ENCODE assay signal across 1 cellular context in the genomic region with DNA sequence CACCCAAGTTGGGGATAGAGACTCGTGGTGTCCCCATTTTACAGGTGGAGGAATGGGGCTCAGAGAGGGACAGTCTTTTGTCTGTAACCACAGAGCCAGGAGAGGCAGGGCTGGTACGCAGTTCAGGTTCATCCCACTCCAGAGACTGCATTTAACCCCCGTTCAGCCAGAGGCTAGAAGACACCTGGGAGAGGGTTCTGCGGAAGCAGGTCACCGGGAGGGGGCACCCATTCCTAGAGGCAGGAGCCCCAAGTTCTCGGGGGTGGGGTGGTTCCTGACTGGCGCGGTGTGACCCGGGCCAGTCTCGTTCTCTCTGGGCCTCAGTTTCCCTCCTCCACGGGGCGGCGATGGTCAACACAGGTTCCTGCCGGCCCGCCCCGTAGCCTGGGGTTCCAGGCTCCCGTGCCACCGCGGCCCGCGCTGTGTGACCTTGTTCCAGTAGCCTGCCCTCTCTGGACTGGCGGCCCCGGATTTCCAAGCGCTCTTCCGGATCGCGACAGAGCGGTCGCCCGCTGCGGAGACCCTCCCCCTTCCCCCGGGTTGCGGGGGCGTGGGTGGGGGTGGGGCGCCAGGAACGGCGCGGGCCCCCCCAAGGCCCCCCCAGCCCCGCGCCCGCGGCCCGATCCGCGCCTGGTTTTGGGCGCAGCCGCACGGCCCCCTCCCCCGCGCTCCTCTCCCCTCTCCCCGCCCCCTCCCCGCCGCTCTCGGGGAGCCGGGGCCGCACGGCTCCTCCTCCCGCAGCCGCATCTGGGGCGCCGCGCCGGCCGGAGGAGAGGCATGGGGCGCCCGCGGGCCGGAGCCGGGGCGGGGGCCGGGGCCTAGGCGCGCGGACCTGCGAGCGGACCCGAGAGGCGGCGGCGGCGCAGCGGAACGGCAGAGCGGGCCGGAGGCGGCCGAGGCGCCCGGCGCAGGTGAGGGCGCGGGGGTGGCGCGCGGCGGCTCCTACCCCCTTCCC.
TF ChIP-seq lines count a peak whose summit lies in the region.

A gene with protein sequence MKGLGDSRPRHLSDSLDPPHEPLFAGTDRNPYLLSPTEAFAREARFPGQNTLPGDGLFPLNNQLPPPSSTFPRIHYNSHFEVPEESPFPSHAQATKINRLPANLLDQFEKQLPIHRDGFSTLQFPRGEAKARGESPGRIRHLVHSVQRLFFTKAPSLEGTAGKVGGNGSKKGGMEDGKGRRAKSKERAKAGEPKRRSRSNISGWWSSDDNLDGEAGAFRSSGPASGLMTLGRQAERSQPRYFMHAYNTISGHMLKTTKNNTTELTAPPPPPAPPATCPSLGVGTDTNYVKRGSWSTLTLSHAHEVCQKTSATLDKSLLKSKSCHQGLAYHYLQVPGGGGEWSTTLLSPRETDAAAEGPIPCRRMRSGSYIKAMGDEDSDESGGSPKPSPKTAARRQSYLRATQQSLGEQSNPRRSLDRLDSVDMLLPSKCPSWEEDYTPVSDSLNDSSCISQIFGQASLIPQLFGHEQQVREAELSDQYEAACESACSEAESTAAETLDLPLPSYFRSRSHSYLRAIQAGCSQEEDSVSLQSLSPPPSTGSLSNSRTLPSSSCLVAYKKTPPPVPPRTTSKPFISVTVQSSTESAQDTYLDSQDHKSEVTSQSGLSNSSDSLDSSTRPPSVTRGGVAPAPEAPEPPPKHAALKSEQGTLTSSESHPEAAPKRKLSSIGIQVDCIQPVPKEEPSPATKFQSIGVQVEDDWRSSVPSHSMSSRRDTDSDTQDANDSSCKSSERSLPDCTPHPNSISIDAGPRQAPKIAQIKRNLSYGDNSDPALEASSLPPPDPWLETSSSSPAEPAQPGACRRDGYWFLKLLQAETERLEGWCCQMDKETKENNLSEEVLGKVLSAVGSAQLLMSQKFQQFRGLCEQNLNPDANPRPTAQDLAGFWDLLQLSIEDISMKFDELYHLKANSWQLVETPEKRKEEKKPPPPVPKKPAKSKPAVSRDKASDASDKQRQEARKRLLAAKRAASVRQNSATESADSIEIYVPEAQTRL (plus strand): TSS at position 738 of the 955 bp plus-strand sequence. CDS start 125,379 bp downstream, outside the sequence.

TF ChIP-seq in IMR-90, 13 proteins besides CTCF, POLR2A, EP300 and RAD21 (continued from another document):
- TF ChIP-seq, protein P1, sequence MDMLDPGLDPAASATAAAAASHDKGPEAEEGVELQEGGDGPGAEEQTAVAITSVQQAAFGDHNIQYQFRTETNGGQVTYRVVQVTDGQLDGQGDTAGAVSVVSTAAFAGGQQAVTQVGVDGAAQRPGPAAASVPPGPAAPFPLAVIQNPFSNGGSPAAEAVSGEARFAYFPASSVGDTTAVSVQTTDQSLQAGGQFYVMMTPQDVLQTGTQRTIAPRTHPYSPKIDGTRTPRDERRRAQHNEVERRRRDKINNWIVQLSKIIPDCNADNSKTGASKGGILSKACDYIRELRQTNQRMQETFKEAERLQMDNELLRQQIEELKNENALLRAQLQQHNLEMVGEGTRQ (IDR thresholded peaks at IDR 0.05; ENCODE audit: low read depth, low read length) = no peak
- TF ChIP-seq BHLHE40 (IDR thresholded peaks at IDR 0.05; ENCODE audit: low read depth, low read length) (no peak), CEBPB (IDR thresholded peaks at IDR 0.05; ENCODE audit: low read depth, low read length) (no peak), NFE2L2 (IDR thresholded peaks at IDR 0.05; ENCODE audit: low read depth, low read length) (no peak), RCOR1 (IDR thresholded peaks at IDR 0.05; ENCODE audit: insufficient replicate concordance, low read length) (no peak), MAFK (IDR thresholded peaks at IDR 0.05; ENCODE audit: low read depth, low read length) (no peak), SMC3 (IDR thresholded peaks at IDR 0.05; ENCODE audit: low read depth, low read length) (no peak), RFX5 (IDR thresholded peaks at IDR 0.05; ENCODE audit: low read depth, low read length) (no peak), MAZ (IDR thresholded peaks at IDR 0.05; ENCODE audit: borderline replicate concordance, low read depth, low read length) (no peak), FOS (IDR thresholded peaks at IDR 0.05; ENCODE audit: low read depth, low read length) (no peak)
